11 cellular contexts compared by ENCODE assay signal in the genomic region with DNA sequence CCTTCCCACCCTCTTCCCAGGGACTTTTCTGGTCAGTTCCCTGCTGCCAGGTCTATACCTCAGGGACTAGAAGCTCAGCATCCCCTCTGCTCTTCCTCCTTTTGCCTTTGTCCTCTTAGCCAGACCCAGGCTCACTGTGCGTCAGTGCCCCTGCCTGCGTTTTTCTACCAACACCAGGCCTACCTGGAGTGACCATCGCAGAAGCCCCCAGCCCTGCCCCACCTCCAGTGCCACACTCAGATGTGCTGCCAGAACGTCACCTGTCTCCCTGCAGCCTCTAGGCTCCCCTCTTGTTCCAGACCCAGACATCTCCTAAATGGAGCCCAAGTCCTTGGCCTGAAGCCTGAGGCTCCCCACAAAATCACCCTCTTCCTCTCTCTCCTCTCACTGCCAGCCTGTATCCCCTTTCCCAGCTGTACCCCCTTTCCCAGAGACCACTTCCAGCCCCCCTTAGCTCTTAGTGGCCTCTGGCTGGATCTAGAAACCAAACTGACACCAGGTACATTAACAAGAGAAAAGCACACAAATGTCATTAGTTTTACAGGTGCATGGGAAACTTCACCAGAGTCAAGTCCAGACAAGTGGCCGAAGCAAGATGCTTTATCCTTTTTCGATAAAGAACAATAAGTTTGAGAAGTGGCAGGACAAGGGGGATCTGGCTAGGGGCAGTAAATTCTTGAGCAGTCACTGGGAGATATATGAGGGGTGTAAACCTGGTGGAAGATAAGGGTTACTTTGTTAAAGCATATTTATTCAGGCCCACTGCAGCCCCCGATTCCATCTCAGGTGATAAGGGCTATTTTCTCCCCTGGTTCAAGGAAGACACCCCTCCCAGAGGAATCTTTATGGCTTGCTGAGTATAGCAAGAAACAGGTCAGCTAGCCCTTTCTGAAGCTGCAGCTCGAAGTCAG.
DNase-seq lines count a peak whose midpoint lies in the region; ATAC-seq and TF ChIP-seq lines count a peak whose summit lies in the region.
"Had no signal": no experiment of that assay in that cellular context is flagged by ENCODE, and none has a peak within 500 bp of the region (broad histone marks: within the 10 kb centered on the region; RNA-seq: fewer than 3 reads in every experiment).

No MANE protein-coding gene starts in this region.

- H3K9me3 Mint-ChIP-seq in activated T-helper 17 cell treated with anti-CD3 and anti-CD28 coated beads, Interleukin-2, amount 50 U/mL, for 72 hours, result no peaks in the 10 kb centered on the region
- peaks cover 0 to 8% of the 10 kb centered on the region in 2 donors for H3K9me3 Mint-ChIP-seq in stimulated activated naive CD8-positive, alpha-beta T cell treated with anti-CD3 and anti-CD28 coated beads, Interleukin-15, amount 100 ng/mL, for 72 hours
- no peaks in the 10 kb centered on the region for H3K9me3 Mint-ChIP-seq in HFFc6

- 88% methylated on average over 8 of the region's 8 CpGs for WGBS in right cardiac atrium
- 89 to 93% methylated on average over 8 of the region's 8 CpGs for WGBS in heart right ventricle, 2 donors

- H3K27ac Mint-ChIP-seq in activated T-helper 17 cell treated with anti-CD3 and anti-CD28 coated beads, Interleukin-2, amount 50 U/mL, for 72 hours, result peak overlapping the region; percentile 96
- H3K27ac Mint-ChIP-seq in stimulated activated naive CD8-positive, alpha-beta T cell treated with anti-CD3 and anti-CD28 coated beads, Interleukin-15, amount 100 ng/mL, for 72 hours, result peak overlapping the region; percentile 61 to 82
- no peak overlapping the region for H3K27ac Mint-ChIP-seq in HFFc6

- no peak for TF ChIP-seq CTCF in heart right ventricle (IDR thresholded peaks at IDR 0.05)
- TF ChIP-seq CTCF in HFFc6 (IDR thresholded peaks at IDR 0.05), result no peak
- TF ChIP-seq CTCF in vagina (IDR thresholded peaks at IDR 0.05), result no peak

- DNase-seq in right cardiac atrium (peak in 2 of 3 donors; percentile 22 to 31), heart right ventricle (no peak), HFFc6 (no peak), SIG-M5 (lab: John Stamatoyannopoulos, UW) (no peak), vagina (ENCODE audit: extremely low spot score in 2 of 2) (no peak)
- DNase-seq in stimulated activated naive CD8-positive, alpha-beta T cell treated with anti-CD3 and anti-CD28 coated beads, Interleukin-15, amount 100 ng/mL, for 72 hours, result no peak
- DNase-seq: GDM1, kidney glomerular epithelial cell, PC-9 had no signal

- no peaks in the 10 kb centered on the region for H3K27me3 ChIP-seq in right cardiac atrium (ENCODE audit: control insufficient read depth, insufficient read depth)
- no peaks in the 10 kb centered on the region for H3K27me3 ChIP-seq in heart right ventricle
- H3K27me3 ChIP-seq in vagina, result no peaks in the 10 kb centered on the region

- peak overlapping the region; percentile 84 for H3K4me3 Mint-ChIP-seq in activated T-helper 17 cell treated with anti-CD3 and anti-CD28 coated beads, Interleukin-2, amount 50 U/mL, for 72 hours
- H3K4me3 Mint-ChIP-seq in stimulated activated naive CD8-positive, alpha-beta T cell treated with anti-CD3 and anti-CD28 coated beads, Interleukin-15, amount 100 ng/mL, for 72 hours, result peak overlapping the region; percentile 35 to 36
- H3K4me3 Mint-ChIP-seq in HFFc6, result no peak overlapping the region

- ATAC-seq in right cardiac atrium (no peak), heart right ventricle (no peak)
- ATAC-seq in activated T-helper 17 cell treated with anti-CD3 and anti-CD28 coated beads, Interleukin-2, amount 50 U/mL, for 72 hours (replicated peaks), result no peak
- ATAC-seq in stimulated activated naive CD8-positive, alpha-beta T cell treated with anti-CD3 and anti-CD28 coated beads, Interleukin-15, amount 100 ng/mL, for 72 hours, result no peak

- no peak for TF ChIP-seq POLR2A in vagina (IDR thresholded peaks at IDR 0.05)

- H3K36me3 ChIP-seq in heart right ventricle (no peaks in the 10 kb centered on the region), vagina (no peaks in the 10 kb centered on the region)

- H3K27ac ChIP-seq in right cardiac atrium (ENCODE audit: low read length), result no peak overlapping the region
- no peak overlapping the region for H3K27ac ChIP-seq in heart right ventricle
- H3K27ac ChIP-seq in vagina, result no peak overlapping the region
- H3K27ac ChIP-seq: PC-9 had no signal

- H3K4me1 Mint-ChIP-seq in activated T-helper 17 cell treated with anti-CD3 and anti-CD28 coated beads, Interleukin-2, amount 50 U/mL, for 72 hours, result peaks cover 50% of the 10 kb centered on the region
- peaks cover 88% of the 10 kb centered on the region for H3K4me1 Mint-ChIP-seq in stimulated activated naive CD8-positive, alpha-beta T cell treated with anti-CD3 and anti-CD28 coated beads, Interleukin-15, amount 100 ng/mL, for 72 hours
- H3K4me1 Mint-ChIP-seq in HFFc6 (ENCODE audit: low read depth), result peaks cover 47% of the 10 kb centered on the region

- H3K9me3 ChIP-seq in right cardiac atrium (ENCODE audit: control insufficient read depth, low read length) (no peaks in the 10 kb centered on the region), heart right ventricle (no peaks in the 10 kb centered on the region), iPS-18c (ENCODE audit: control insufficient read depth, insufficient read depth, low read length) (peaks cover 2% of the 10 kb centered on the region), vagina (no peaks in the 10 kb centered on the region)

- peaks cover 12% of the 10 kb centered on the region for H3K4me1 ChIP-seq in right cardiac atrium (ENCODE audit: control insufficient read depth, insufficient read depth, low read length)
- H3K4me1 ChIP-seq in heart right ventricle, result peaks cover 11 to 56% (median 18%) of the 10 kb centered on the region in 9 donors
- peaks cover 40% of the 10 kb centered on the region for H3K4me1 ChIP-seq in vagina

- H3K4me3 ChIP-seq in right cardiac atrium (ENCODE audit: low read length) (no peak overlapping the region), heart right ventricle (no peak overlapping the region), iPS-18c (ENCODE audit: insufficient read depth, low read depth, low read length) (peak overlapping the region; percentile 22; the same call in 1 of the 2 replicates), vagina (no peak overlapping the region)
- H3K4me3 ChIP-seq: PC-9 had no signal

- peaks cover 12% of the 10 kb centered on the region for H3K36me3 Mint-ChIP-seq in activated T-helper 17 cell treated with anti-CD3 and anti-CD28 coated beads, Interleukin-2, amount 50 U/mL, for 72 hours (ENCODE audit: low read depth)
- no peaks in the 10 kb centered on the region for H3K36me3 Mint-ChIP-seq in HFFc6 (ENCODE audit: low read depth)

- no peaks in the 10 kb centered on the region for H3K27me3 Mint-ChIP-seq in activated T-helper 17 cell treated with anti-CD3 and anti-CD28 coated beads, Interleukin-2, amount 50 U/mL, for 72 hours
- no peaks in the 10 kb centered on the region for H3K27me3 Mint-ChIP-seq in stimulated activated naive CD8-positive, alpha-beta T cell treated with anti-CD3 and anti-CD28 coated beads, Interleukin-15, amount 100 ng/mL, for 72 hours
- H3K27me3 Mint-ChIP-seq in HFFc6 (ENCODE audit: insufficient read depth), result peaks cover 2% of the 10 kb centered on the region

- intact Hi-C loops in right cardiac atrium (cut with DNase I) (no loop called here), heart right ventricle (cut with DNase I) (loop anchor here in 1 of 10 donors (5.0 kb wide), 1 partner anchor 40 kb away; no protein-coding TSS in a partner anchor), vagina (cut with DNase I) (no loop called here)

Comparison
In these comparisons a context has a peak if more than half of its experiments do, and no peak if none do; other contexts are left out.
1. DNase-seq: peak in right cardiac atrium (2 of 3); none in heart right ventricle (0 of 2), stimulated activated naive CD8-positive, alpha-beta T cell treated with anti-CD3 and anti-CD28 coated beads, Interleukin-15, amount 100 ng/mL, for 72 hours (0 of 2), HFFc6 (single experiment), SIG-M5 (single experiment) and vagina (0 of 2).